Comparison of ENCODE assay signal across 9 cellular contexts in the genomic region with DNA sequence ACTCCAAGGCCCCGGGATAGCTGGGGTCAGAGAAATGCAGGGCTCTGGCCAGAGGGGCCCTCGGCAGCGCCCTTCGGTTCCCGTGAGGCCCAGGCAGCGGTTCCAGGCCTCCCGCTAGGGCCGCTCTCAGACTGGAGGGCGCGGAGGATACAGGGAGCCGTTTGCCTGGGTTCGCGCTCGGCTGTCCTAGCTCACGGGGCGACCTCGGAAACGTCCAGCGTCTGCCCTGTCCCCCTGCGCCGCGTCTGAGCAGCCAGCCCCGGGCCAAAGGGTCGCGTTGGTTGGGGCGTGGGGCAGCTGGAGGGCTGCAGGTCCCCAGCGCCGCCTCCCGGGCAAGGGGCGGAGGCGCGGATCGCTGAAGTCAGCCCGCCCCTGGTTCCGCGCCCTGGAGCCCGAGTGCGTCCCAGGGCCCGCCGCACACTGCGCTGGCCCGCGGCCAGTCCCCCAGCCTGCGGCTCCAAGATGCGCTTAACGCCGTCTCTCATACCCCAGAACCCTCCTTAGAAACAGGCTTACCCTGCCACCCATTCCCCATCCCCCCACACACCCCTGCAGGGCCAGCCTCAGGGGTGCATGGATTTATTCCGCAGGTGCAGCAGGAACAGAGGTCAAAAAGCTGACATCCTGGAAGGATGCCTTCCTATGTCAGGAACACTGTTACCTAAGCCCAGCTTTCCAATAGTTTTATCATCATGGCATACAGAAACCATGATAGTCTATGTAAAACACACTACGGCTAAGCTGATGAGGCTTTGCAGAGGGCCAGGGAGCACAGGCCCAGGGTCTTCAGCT. TPM values are rescaled to one million over a fixed set of nuclear protein-coding genes. Genes with fewer than 3 reads are reported as not detected.
DNase-seq lines count a peak whose midpoint lies in the region; ATAC-seq and TF ChIP-seq lines count a peak whose summit lies in the region.
"Had no signal": no experiment of that assay in that cellular context is flagged by ENCODE, and none has a peak within 500 bp of the region (broad histone marks: within the 10 kb centered on the region; RNA-seq: fewer than 3 reads in every experiment).

No MANE protein-coding gene starts in this region.

- TF ChIP-seq POLR2A in esophagus squamous epithelium (IDR thresholded peaks at IDR 0.05) = no peak

- H3K9me3 ChIP-seq in esophagus squamous epithelium (no peaks in the 10 kb centered on the region), aorta (ENCODE audit: control insufficient read depth, low read length) (no peaks in the 10 kb centered on the region)

- no peaks in the 10 kb centered on the region for H3K36me3 Mint-ChIP-seq in activated naive CD8-positive, alpha-beta T cell treated with anti-CD3 and anti-CD28 coated beads for 36 hours
- no peaks in the 10 kb centered on the region for H3K36me3 Mint-ChIP-seq in activated naive CD8-positive, alpha-beta T cell treated with anti-CD3 and anti-CD28 coated beads, Interleukin-2, amount 50 U/mL, for 24 hours (ENCODE audit: low read depth)
- H3K36me3 Mint-ChIP-seq in T-helper 2 cell treated with Interferon-gamma antibody and Interleukin-4, amounts not matched to agents 5 μg/mL and 100 μg/mL, for 36 hours (ENCODE audit: low read depth) = no peaks in the 10 kb centered on the region

- H3K27me3 ChIP-seq in esophagus squamous epithelium = peaks cover 0 to 62% (median 0%) of the 10 kb centered on the region in 4 donors
- no peaks in the 10 kb centered on the region for H3K27me3 ChIP-seq in aorta (ENCODE audit: control insufficient read depth in 1 of 2, insufficient read depth in 2 of 2, low read length in 1 of 2)

- H3K27ac ChIP-seq in esophagus squamous epithelium (no peak overlapping the region), aorta (ENCODE audit: low read depth in 1 of 2, low read length in 2 of 2) (no peak overlapping the region)
- H3K27ac ChIP-seq: epithelial cell of prostate had no signal

- H3K36me3 ChIP-seq in esophagus squamous epithelium (no peaks in the 10 kb centered on the region), aorta (ENCODE audit: control insufficient read depth in 1 of 2, insufficient read depth in 2 of 2, low read length in 1 of 2) (no peaks in the 10 kb centered on the region)

- WGBS in esophagus squamous epithelium, 2 donors = 19 to 53% methylated on average over 3 to 8 of the region's 49 CpGs
- 42 to 44% methylated on average over 42 to 49 of the region's 49 CpGs for WGBS in aorta, 2 donors

- no peaks in the 10 kb centered on the region for H3K4me1 Mint-ChIP-seq in activated naive CD8-positive, alpha-beta T cell treated with anti-CD3 and anti-CD28 coated beads for 36 hours
- no peaks in the 10 kb centered on the region for H3K4me1 Mint-ChIP-seq in activated naive CD8-positive, alpha-beta T cell treated with anti-CD3 and anti-CD28 coated beads, Interleukin-2, amount 50 U/mL, for 24 hours
- H3K4me1 Mint-ChIP-seq in T-helper 2 cell treated with Interferon-gamma antibody and Interleukin-4, amounts not matched to agents 5 μg/mL and 100 μg/mL, for 36 hours (ENCODE audit: low read depth) = peaks cover 3% of the 10 kb centered on the region

- peaks cover 63% of the 10 kb centered on the region for H3K27me3 Mint-ChIP-seq in activated naive CD8-positive, alpha-beta T cell treated with anti-CD3 and anti-CD28 coated beads for 36 hours
- peaks cover 54% of the 10 kb centered on the region for H3K27me3 Mint-ChIP-seq in activated naive CD8-positive, alpha-beta T cell treated with anti-CD3 and anti-CD28 coated beads, Interleukin-2, amount 50 U/mL, for 24 hours
- H3K27me3 Mint-ChIP-seq in T-helper 2 cell treated with Interferon-gamma antibody and Interleukin-4, amounts not matched to agents 5 μg/mL and 100 μg/mL, for 36 hours (ENCODE audit: low read depth) = peaks cover 41% of the 10 kb centered on the region

- peak; percentile 16 for DNase-seq in activated naive CD8-positive, alpha-beta T cell treated with anti-CD3 and anti-CD28 coated beads for 36 hours
- DNase-seq in activated naive CD8-positive, alpha-beta T cell treated with anti-CD3 and anti-CD28 coated beads, Interleukin-2, amount 50 U/mL, for 24 hours = no peak
- DNase-seq in esophagus squamous epithelium (lab: John Stamatoyannopoulos, UW) (no peak), midbrain (lab: John Stamatoyannopoulos, UW) (peak; percentile 13), aorta (peak in 1 of 2 donors; percentile 53), UCSD-AML1 (lab: John Stamatoyannopoulos, UW; ENCODE audit: unreplicated experiment) (no peak), NCI-H226 (no peak)
- DNase-seq in T-helper 2 cell treated with Interferon-gamma antibody and Interleukin-4, amounts not matched to agents 5 μg/mL and 100 μg/mL, for 36 hours (ENCODE audit: low spot score) = no peak

- intact Hi-C loops in esophagus squamous epithelium (cut with DNase I) = no loop called here
- intact Hi-C loops in aorta (cut with DNase I) = no loop called here

- no peaks in the 10 kb centered on the region for H3K9me3 Mint-ChIP-seq in activated naive CD8-positive, alpha-beta T cell treated with anti-CD3 and anti-CD28 coated beads for 36 hours
- no peaks in the 10 kb centered on the region for H3K9me3 Mint-ChIP-seq in activated naive CD8-positive, alpha-beta T cell treated with anti-CD3 and anti-CD28 coated beads, Interleukin-2, amount 50 U/mL, for 24 hours
- no peaks in the 10 kb centered on the region for H3K9me3 Mint-ChIP-seq in T-helper 2 cell treated with Interferon-gamma antibody and Interleukin-4, amounts not matched to agents 5 μg/mL and 100 μg/mL, for 36 hours

- H3K4me3 ChIP-seq in esophagus squamous epithelium = peak overlapping the region; percentile 6 to 63 (median 40)
- no peak overlapping the region for H3K4me3 ChIP-seq in aorta (ENCODE audit: low read length in 2 of 2)

- H3K27ac Mint-ChIP-seq in activated naive CD8-positive, alpha-beta T cell treated with anti-CD3 and anti-CD28 coated beads for 36 hours = no peak overlapping the region
- H3K27ac Mint-ChIP-seq in activated naive CD8-positive, alpha-beta T cell treated with anti-CD3 and anti-CD28 coated beads, Interleukin-2, amount 50 U/mL, for 24 hours = no peak overlapping the region
- no peak overlapping the region for H3K27ac Mint-ChIP-seq in T-helper 2 cell treated with Interferon-gamma antibody and Interleukin-4, amounts not matched to agents 5 μg/mL and 100 μg/mL, for 36 hours

- ATAC-seq in activated naive CD8-positive, alpha-beta T cell treated with anti-CD3 and anti-CD28 coated beads, Interleukin-2, amount 50 U/mL, for 24 hours = no peak
- peak; percentile 73 for ATAC-seq in aorta (ENCODE audit: low FRiP score)

- no peak overlapping the region for H3K4me3 Mint-ChIP-seq in activated naive CD8-positive, alpha-beta T cell treated with anti-CD3 and anti-CD28 coated beads for 36 hours
- no peak overlapping the region for H3K4me3 Mint-ChIP-seq in activated naive CD8-positive, alpha-beta T cell treated with anti-CD3 and anti-CD28 coated beads, Interleukin-2, amount 50 U/mL, for 24 hours
- no peak overlapping the region for H3K4me3 Mint-ChIP-seq in T-helper 2 cell treated with Interferon-gamma antibody and Interleukin-4, amounts not matched to agents 5 μg/mL and 100 μg/mL, for 36 hours

- TF ChIP-seq CTCF in esophagus squamous epithelium (IDR thresholded peaks at IDR 0.05) = peak in 4 of 6 experiments; percentile 9 to 30 (median 12)

- H3K4me1 ChIP-seq in esophagus squamous epithelium = peaks cover 7 to 21% (median 9%) of the 10 kb centered on the region in 3 donors
- H3K4me1 ChIP-seq in aorta (ENCODE audit: control insufficient read depth in 1 of 2, insufficient read depth in 2 of 2, low read length in 2 of 2) = no peaks in the 10 kb centered on the region

RNA-seq across cellular contexts. Expression of gene OPN4, which starts 22.1 kb away (rescaled TPM):
- total RNA-seq in activated naive CD8-positive, alpha-beta T cell treated with anti-CD3 and anti-CD28 coated beads for 36 hours = not detected
- total RNA-seq in esophagus squamous epithelium (not detected), aorta (under 1 TPM in 1 of 2 donors, not detected in 1; 0.36 TPM)
- polyA plus RNA-seq in aorta = not detected

RNA-seq across cellular contexts. Expression of gene LDB3, which starts 36.1 kb away (rescaled TPM):
- total RNA-seq in activated naive CD8-positive, alpha-beta T cell treated with anti-CD3 and anti-CD28 coated beads for 36 hours = under 1 TPM; 0.06 to 0.20 TPM
- total RNA-seq in esophagus squamous epithelium (1 to 10 TPM in 1 of 4 donors, under 1 TPM in 3; 0.09 to 3.4 (median 0.35) TPM), aorta (100 to 1,000 TPM in 1 of 2 donors, 10 to 100 TPM in 1; 67.9 to 132 TPM)
- polyA plus RNA-seq in aorta = 10 to 100 TPM; 11.0 to 32.6 TPM

Comparison
In these comparisons a context has a peak if more than half of its experiments do, and no peak if none do; other contexts are left out.
1. DNase-seq: peak in activated naive CD8-positive, alpha-beta T cell treated with anti-CD3 and anti-CD28 coated beads for 36 hours (single experiment) and midbrain (single experiment); none in activated naive CD8-positive, alpha-beta T cell treated with anti-CD3 and anti-CD28 coated beads, Interleukin-2, amount 50 U/mL, for 24 hours (single experiment), esophagus squamous epithelium (single experiment), UCSD-AML1 (single experiment), NCI-H226 (single experiment) and T-helper 2 cell treated with Interferon-gamma antibody and Interleukin-4, amounts not matched to agents 5 μg/mL and 100 μg/mL, for 36 hours (single experiment).
2. H3K4me3 ChIP-seq: peak in esophagus squamous epithelium (4 of 4); none in aorta (0 of 2).
3. RNA of gene LDB3, which starts 36.1 kb away (total RNA-seq): 67.9 to 132 TPM in aorta; 0.09 to 3.4 TPM in esophagus squamous epithelium and 0.06 to 0.20 TPM in activated naive CD8-positive, alpha-beta T cell treated with anti-CD3 and anti-CD28 coated beads for 36 hours; every median in the first group is over 10 times any median in the second.